In the genomic region with DNA sequence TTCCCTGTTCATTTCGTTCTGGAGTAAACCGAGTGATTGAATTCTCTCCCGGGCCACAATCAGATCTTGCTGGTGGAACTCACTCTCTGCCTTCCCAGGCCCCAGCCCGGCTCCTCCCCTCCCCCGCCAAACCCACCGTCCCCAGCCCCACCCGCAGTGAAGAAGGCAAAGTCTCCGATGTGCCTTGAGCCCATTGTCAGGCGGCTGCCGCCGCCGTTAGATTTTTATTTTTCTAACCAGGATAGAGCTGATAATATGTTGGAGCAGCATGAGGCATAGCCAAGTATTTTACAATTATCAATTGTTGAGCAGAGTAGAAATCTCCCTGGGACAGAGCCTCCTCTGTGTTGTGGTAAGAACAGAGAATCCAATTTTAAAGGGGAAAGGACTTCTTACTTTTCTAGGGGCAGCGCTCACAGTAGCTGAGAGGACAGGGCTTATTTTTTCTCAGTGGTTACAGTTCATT, we compare ENCODE assay signal across 8 cellular contexts. TPM values are rescaled to one million over a fixed set of nuclear protein-coding genes. Genes with fewer than 3 reads are reported as not detected.
A peak's percentile ranks its signal among the peaks of the same experiment; 100 is the strongest.
DNase-seq lines count a peak whose midpoint lies in the region; ATAC-seq and TF ChIP-seq lines count a peak whose summit lies in the region.

No MANE protein-coding gene starts in this region.

- DNase-seq in HFF-Myc (ENCODE audit: extremely low read depth, low read depth) (no peak), glutamatergic neuron (peak; percentile 41), foreskin keratinocyte (no peak), NAMALWA (ENCODE audit: low spot score) (no peak)
- DNase-seq in activated T-helper 1 cell treated with anti-CD3 and anti-CD28 coated beads, Interleukin-12 subunit alpha, Interleukin-12 subunit beta, Interleukin-2, Interleukin-4 antibody, amounts not matched to agents 30 ng/mL and 10 ng/mL and 1 ng/mL, durations not matched to agents 14 hours and 24 hours and 36 hours (ENCODE audit: low spot score): no peak

- H3K4me1 ChIP-seq in BLaER1 (peaks cover 21% of the 10 kb centered on the region), rectal smooth muscle tissue (ENCODE audit: control insufficient read depth, insufficient read depth, low read length) (peaks cover 2% of the 10 kb centered on the region), foreskin keratinocyte (peaks cover 4% of the 10 kb centered on the region)

- peaks cover 45% of the 10 kb centered on the region for H4K20me1 ChIP-seq in BLaER1

- H3K9me3 ChIP-seq in BLaER1: no peaks in the 10 kb centered on the region

- H3K4me3 ChIP-seq in BLaER1: peak overlapping the region; percentile 77
- H3K4me3 ChIP-seq in HFF-Myc (replicated peaks; ENCODE audit: low read depth, low read length): peak overlapping the region; percentile 87
- peak overlapping the region; percentile 89 for H3K4me3 ChIP-seq in rectal smooth muscle tissue (ENCODE audit: low read length)

- peaks cover 29% of the 10 kb centered on the region for H3K36me3 Mint-ChIP-seq in activated T-helper 1 cell treated with anti-CD3 and anti-CD28 coated beads, Interleukin-12 subunit alpha, Interleukin-12 subunit beta, Interleukin-2, Interleukin-4 antibody, amounts not matched to agents 30 ng/mL and 10 ng/mL and 1 ng/mL, durations not matched to agents 14 hours and 24 hours and 36 hours (ENCODE audit: low read depth)
- H3K36me3 Mint-ChIP-seq in glutamatergic neuron (ENCODE audit: unreplicated experiment): no peaks in the 10 kb centered on the region

- peak overlapping the region; percentile 94 for H3K4me2 ChIP-seq in BLaER1

- peaks cover 53% of the 10 kb centered on the region for H3K4me1 Mint-ChIP-seq in activated T-helper 1 cell treated with anti-CD3 and anti-CD28 coated beads, Interleukin-12 subunit alpha, Interleukin-12 subunit beta, Interleukin-2, Interleukin-4 antibody, amounts not matched to agents 30 ng/mL and 10 ng/mL and 1 ng/mL, durations not matched to agents 14 hours and 24 hours and 36 hours (ENCODE audit: low read depth)
- H3K4me1 Mint-ChIP-seq in glutamatergic neuron (ENCODE audit: low read depth, unreplicated experiment): peaks cover 13% of the 10 kb centered on the region

- H3K9ac ChIP-seq in BLaER1: peak overlapping the region; percentile 93
- H3K9ac ChIP-seq in rectal smooth muscle tissue (ENCODE audit: low read length): no peak overlapping the region

- no peak for ATAC-seq in foreskin keratinocyte
- ATAC-seq in HG03378 (IDR thresholded peaks at IDR 0.05; ENCODE audit: unreplicated experiment): no peak

- H3K36me3 ChIP-seq in BLaER1: peaks cover 36% of the 10 kb centered on the region
- H3K36me3 ChIP-seq in rectal smooth muscle tissue (ENCODE audit: control insufficient read depth, insufficient read depth, low read length): no peaks in the 10 kb centered on the region

- no peak for TF ChIP-seq CTCF in HFF-Myc (IDR thresholded peaks at IDR 0.05; ENCODE audit: low read depth, low read length, missing control alignments)
- TF ChIP-seq CTCF in glutamatergic neuron (IDR thresholded peaks at IDR 0.05; ENCODE audit: partially characterized antibody, unreplicated experiment): no peak
- no peak for TF ChIP-seq CTCF in foreskin keratinocyte (conservative IDR thresholded peaks at IDR 0.05)

- H3K27me3 Mint-ChIP-seq in activated T-helper 1 cell treated with anti-CD3 and anti-CD28 coated beads, Interleukin-12 subunit alpha, Interleukin-12 subunit beta, Interleukin-2, Interleukin-4 antibody, amounts not matched to agents 30 ng/mL and 10 ng/mL and 1 ng/mL, durations not matched to agents 14 hours and 24 hours and 36 hours (ENCODE audit: insufficient read depth): no peaks in the 10 kb centered on the region
- peaks cover 6% of the 10 kb centered on the region for H3K27me3 Mint-ChIP-seq in glutamatergic neuron (ENCODE audit: unreplicated experiment)

- H3K27me3 ChIP-seq in BLaER1 (no peaks in the 10 kb centered on the region), rectal smooth muscle tissue (ENCODE audit: control insufficient read depth, insufficient read depth, low read length) (no peaks in the 10 kb centered on the region), foreskin keratinocyte (no peaks in the 10 kb centered on the region)

- H3K9me3 Mint-ChIP-seq in activated T-helper 1 cell treated with anti-CD3 and anti-CD28 coated beads, Interleukin-12 subunit alpha, Interleukin-12 subunit beta, Interleukin-2, Interleukin-4 antibody, amounts not matched to agents 30 ng/mL and 10 ng/mL and 1 ng/mL, durations not matched to agents 14 hours and 24 hours and 36 hours: no peaks in the 10 kb centered on the region
- H3K9me3 Mint-ChIP-seq in glutamatergic neuron (ENCODE audit: unreplicated experiment): peaks cover 11% of the 10 kb centered on the region

- H3K27ac ChIP-seq in BLaER1 (peak overlapping the region; percentile 96), rectal smooth muscle tissue (ENCODE audit: low read depth, low read length) (no peak overlapping the region), foreskin keratinocyte (no peak overlapping the region)

- H3K4me3 Mint-ChIP-seq in activated T-helper 1 cell treated with anti-CD3 and anti-CD28 coated beads, Interleukin-12 subunit alpha, Interleukin-12 subunit beta, Interleukin-2, Interleukin-4 antibody, amounts not matched to agents 30 ng/mL and 10 ng/mL and 1 ng/mL, durations not matched to agents 14 hours and 24 hours and 36 hours: peak overlapping the region; percentile 91
- H3K4me3 Mint-ChIP-seq in glutamatergic neuron (ENCODE audit: unreplicated experiment): peak overlapping the region; percentile 97

- H3K27ac Mint-ChIP-seq in activated T-helper 1 cell treated with anti-CD3 and anti-CD28 coated beads, Interleukin-12 subunit alpha, Interleukin-12 subunit beta, Interleukin-2, Interleukin-4 antibody, amounts not matched to agents 30 ng/mL and 10 ng/mL and 1 ng/mL, durations not matched to agents 14 hours and 24 hours and 36 hours: peak overlapping the region; percentile 88
- peak overlapping the region; percentile 91 for H3K27ac Mint-ChIP-seq in glutamatergic neuron (ENCODE audit: unreplicated experiment)

- intact Hi-C loops in activated T-helper 1 cell treated with anti-CD3 and anti-CD28 coated beads, Interleukin-12 subunit alpha, Interleukin-12 subunit beta, Interleukin-2, Interleukin-4 antibody, amounts not matched to agents 30 ng/mL and 10 ng/mL and 1 ng/mL, durations not matched to agents 14 hours and 24 hours and 36 hours (cut with micrococcal nuclease): loop anchor here (5.0 kb wide), 2 partner anchors 266 to 321 kb away; partner anchors contain the start of gene GNAQ

RNA-seq across cellular contexts. Expression of gene PSAT1, which starts 1.2 kb away (rescaled TPM):
- total RNA-seq in activated T-helper 1 cell treated with anti-CD3 and anti-CD28 coated beads, Interleukin-12 subunit alpha, Interleukin-12 subunit beta, Interleukin-2, Interleukin-4 antibody, amounts not matched to agents 30 ng/mL and 10 ng/mL and 1 ng/mL, durations not matched to agents 14 hours and 24 hours and 36 hours: 85.7 and 91.8 TPM in 2 replicates
- 83.3 TPM for total RNA-seq in glutamatergic neuron (ENCODE audit: unreplicated experiment)
- 108 and 200 TPM in 2 replicates for total RNA-seq in foreskin keratinocyte
- 80.3 and 135 TPM in 2 replicates for polyA plus RNA-seq in foreskin keratinocyte
